8 cellular contexts compared by ENCODE assay signal in genomic region chr21:45975637-45976409, GRCh38. TPM values are rescaled to one million over a fixed set of nuclear protein-coding genes. Genes with fewer than 3 reads are reported as not detected.
DNase-seq lines count a peak whose midpoint lies in the region; ATAC-seq and TF ChIP-seq lines count a peak whose summit lies in the region.
"Not testable (repeated sequence)": the region's sequence is repeated elsewhere in the genome, so short reads cannot be mapped to it uniquely, and the experiment has no call there.

No MANE protein-coding gene starts in this region.

- not testable (repeated sequence) for H3K9ac ChIP-seq in Loucy (ENCODE audit: low read depth, low read length, poor library complexity, severe bottlenecking); mucosa of rectum (ENCODE audit: low read depth in 1 of 2, low read length in 2 of 2)

- not testable (repeated sequence) for H3K36me3 Mint-ChIP-seq in CD8-positive, alpha-beta T cell; activated CD8-positive, alpha-beta T cell treated with anti-CD3 and anti-CD28 coated beads for 36 hours (ENCODE audit: low read depth); central memory CD8-positive, alpha-beta T cell (ENCODE audit: insufficient read depth)

- not testable (repeated sequence) for H3K4me3 ChIP-seq in CD8-positive, alpha-beta T cell (ENCODE audit: low read depth, low read length); Loucy (ENCODE audit: low read length, poor library complexity, severe bottlenecking); heart right ventricle; mucosa of rectum (ENCODE audit: low read length in 2 of 2); prostate gland; thoracic aorta

- H3K9me3 ChIP-seq in CD8-positive, alpha-beta T cell (ENCODE audit: low read length); Loucy (ENCODE audit: insufficient read depth, low read depth, low read length); heart right ventricle; mucosa of rectum (ENCODE audit: control insufficient read depth in 2 of 2, low read length in 2 of 2); prostate gland; thoracic aorta: not testable (repeated sequence)

- H3K4me2 ChIP-seq in Loucy (ENCODE audit: low read depth, low read length, poor library complexity, severe bottlenecking): peak overlapping the region; percentile 81

- POLR2A ChIA-PET in CD8-positive, alpha-beta T cell (lab: Charles Lee); activated CD8-positive, alpha-beta T cell treated with anti-CD3 and anti-CD28 coated beads for 36 hours (lab: Charles Lee): not testable (repeated sequence)

- not testable (repeated sequence) for H4K20me1 ChIP-seq in Loucy (ENCODE audit: insufficient read depth, low read length, poor library complexity, severe bottlenecking)

- H3K27me3 Mint-ChIP-seq in CD8-positive, alpha-beta T cell (ENCODE audit: low read depth): peaks cover 16% of the 10 kb centered on the region
- H3K27me3 Mint-ChIP-seq in activated CD8-positive, alpha-beta T cell treated with anti-CD3 and anti-CD28 coated beads for 36 hours: peaks cover 15% of the 10 kb centered on the region
- peaks cover 19% of the 10 kb centered on the region for H3K27me3 Mint-ChIP-seq in central memory CD8-positive, alpha-beta T cell

- H3K27me3 ChIP-seq in CD8-positive, alpha-beta T cell (ENCODE audit: insufficient read depth, low read length); Loucy (ENCODE audit: insufficient read depth, low read length, poor library complexity, severe bottlenecking); prostate gland (replicated peaks; ENCODE audit: insufficient read depth); thoracic aorta (replicated peaks; ENCODE audit: insufficient read depth): not testable (repeated sequence)
- H3K27me3 ChIP-seq in heart right ventricle: peaks cover 0 to 54% (median 0%) of the 10 kb centered on the region in 7 donors
- H3K27me3 ChIP-seq in mucosa of rectum (ENCODE audit: control insufficient read depth in 2 of 2, insufficient read depth in 2 of 2, low read length in 2 of 2): peaks cover 28 to 32% of the 10 kb centered on the region in 2 donors

- H3K27ac Mint-ChIP-seq in CD8-positive, alpha-beta T cell; activated CD8-positive, alpha-beta T cell treated with anti-CD3 and anti-CD28 coated beads for 36 hours: not testable (repeated sequence)
- H3K27ac Mint-ChIP-seq in central memory CD8-positive, alpha-beta T cell (ENCODE audit: low read depth): peak overlapping the region; percentile 92

- TF ChIP-seq POLR2A in prostate gland (IDR thresholded peaks at IDR 0.05): not testable (repeated sequence)

- intact Hi-C loops in CD8-positive, alpha-beta T cell (cut with DNase I, micrococcal nuclease): loop anchor here in 1 of 2 experiments (2.0 to 10.0 kb wide), 2 partner anchors 167 to 309 kb away; partner anchors contain the start of genes MCM3AP and YBEY
- intact Hi-C loops in activated CD8-positive, alpha-beta T cell treated with anti-CD3 and anti-CD28 coated beads for 36 hours (cut with micrococcal nuclease): loop anchor here (10.0 kb wide), 1 partner anchor 79 kb away; no protein-coding TSS in a partner anchor
- intact Hi-C loops in heart right ventricle (cut with DNase I) (loop anchor here in 3 of 10 donors (10.0 kb wide), 3 partner anchors 119 to 479 kb away; partner anchors contain the start of genes COL6A2 (in 1 of the 3) and DIP2A (in 1 of the 3)), prostate gland (cut with DNase I) (loop anchor here (10.0 kb wide), 1 partner anchor 349 kb away; the partner anchor contains the start of genes C21orf58 and PCNT)

- H3K27ac ChIP-seq in CD8-positive, alpha-beta T cell (ENCODE audit: low read depth, low read length): not testable (repeated sequence)
- peak overlapping the region in 9 of 10 donors; percentile 93 to 99 (median 97) for H3K27ac ChIP-seq in heart right ventricle
- peak overlapping the region; percentile 81 to 88 for H3K27ac ChIP-seq in mucosa of rectum (ENCODE audit: low read depth in 2 of 2, low read length in 2 of 2)
- peak overlapping the region; percentile 79 to 82 for H3K27ac ChIP-seq in prostate gland
- H3K27ac ChIP-seq in thoracic aorta: peak overlapping the region; percentile 96 to 98

- not testable (repeated sequence) for H3K9me2 ChIP-seq in Loucy (replicated peaks; ENCODE audit: low read depth, low read length)

- H3K4me1 ChIP-seq in CD8-positive, alpha-beta T cell (ENCODE audit: insufficient read depth, low read length): peaks cover 32% of the 10 kb centered on the region
- H3K4me1 ChIP-seq in Loucy (ENCODE audit: insufficient read depth, low read length, poor library complexity, severe bottlenecking) (peaks cover 51% of the 10 kb centered on the region), heart right ventricle (peaks cover 17 to 72% (median 56%) of the 10 kb centered on the region in 9 donors), mucosa of rectum (ENCODE audit: control insufficient read depth in 2 of 2, insufficient read depth in 2 of 2, low read length in 2 of 2) (peaks cover 17 to 27% of the 10 kb centered on the region in 2 donors), thoracic aorta (ENCODE audit: control insufficient read depth in 1 of 2, low read depth in 2 of 2) (peaks cover 17 to 56% of the 10 kb centered on the region in 2 donors)
- not testable (repeated sequence) for H3K4me1 ChIP-seq in prostate gland (replicated peaks)

- TF ChIP-seq CTCF in CD8-positive, alpha-beta T cell (IDR thresholded peaks at IDR 0.05); Loucy (conservative IDR thresholded peaks at IDR 0.05; ENCODE audit: low read length); activated CD8-positive, alpha-beta T cell treated with anti-CD3 and anti-CD28 coated beads for 36 hours (IDR thresholded peaks at IDR 0.05); heart right ventricle (IDR thresholded peaks at IDR 0.05); prostate gland (IDR thresholded peaks at IDR 0.05); thoracic aorta (IDR thresholded peaks at IDR 0.05): not testable (repeated sequence)

- not testable (repeated sequence) for DNase-seq in CD8-positive, alpha-beta T cell; activated CD8-positive, alpha-beta T cell treated with anti-CD3 and anti-CD28 coated beads for 36 hours; central memory CD8-positive, alpha-beta T cell (ENCODE audit: low spot score in 2 of 2); heart right ventricle; prostate gland (ENCODE audit: low spot score); thoracic aorta (ENCODE audit: low spot score)

- CTCF ChIA-PET in CD8-positive, alpha-beta T cell (lab: Charles Lee); activated CD8-positive, alpha-beta T cell treated with anti-CD3 and anti-CD28 coated beads for 36 hours (lab: Charles Lee): not testable (repeated sequence)

- peaks cover 15% of the 10 kb centered on the region for H3K4me1 Mint-ChIP-seq in CD8-positive, alpha-beta T cell (ENCODE audit: low read depth)
- H3K4me1 Mint-ChIP-seq in activated CD8-positive, alpha-beta T cell treated with anti-CD3 and anti-CD28 coated beads for 36 hours (ENCODE audit: low read depth): peaks cover 30% of the 10 kb centered on the region
- H3K4me1 Mint-ChIP-seq in central memory CD8-positive, alpha-beta T cell: peaks cover 16% of the 10 kb centered on the region

- not testable (repeated sequence) for ATAC-seq in CD8-positive, alpha-beta T cell; activated CD8-positive, alpha-beta T cell treated with anti-CD3 and anti-CD28 coated beads for 36 hours; central memory CD8-positive, alpha-beta T cell (replicated peaks; ENCODE audit: extremely low read depth, poor library complexity, severe bottlenecking); heart right ventricle; thoracic aorta (ENCODE audit: insufficient number of reproducible peaks, low FRiP score, low read depth)

- 65 to 76% methylated on average over 11 to 15 of the region's 15 CpGs for WGBS in heart right ventricle, 2 donors
- 60% methylated on average over 15 of the region's 15 CpGs for WGBS in prostate gland

- H3F3A ChIP-seq in Loucy (ENCODE audit: low read depth): not testable (repeated sequence)

- peak overlapping the region; percentile 33 for H3K4me3 Mint-ChIP-seq in CD8-positive, alpha-beta T cell
- H3K4me3 Mint-ChIP-seq in activated CD8-positive, alpha-beta T cell treated with anti-CD3 and anti-CD28 coated beads for 36 hours: peak overlapping the region; percentile 7
- H3K4me3 Mint-ChIP-seq in central memory CD8-positive, alpha-beta T cell: peak overlapping the region; percentile 81

- H3K79me2 ChIP-seq in Loucy (ENCODE audit: insufficient read depth, low read length): not testable (repeated sequence)

- not testable (repeated sequence) for H3K36me3 ChIP-seq in CD8-positive, alpha-beta T cell (ENCODE audit: insufficient read depth, low read length); Loucy (ENCODE audit: insufficient read depth, low read length); heart right ventricle; mucosa of rectum (ENCODE audit: control insufficient read depth in 2 of 2, insufficient read depth in 2 of 2, low read length in 2 of 2); prostate gland; thoracic aorta

- H3K9me3 Mint-ChIP-seq in CD8-positive, alpha-beta T cell; activated CD8-positive, alpha-beta T cell treated with anti-CD3 and anti-CD28 coated beads for 36 hours; central memory CD8-positive, alpha-beta T cell: not testable (repeated sequence)

- H2AFZ ChIP-seq in Loucy (ENCODE audit: low read length): not testable (repeated sequence)

RNA-seq across cellular contexts. Expression of gene COL6A1, which starts 5.7 kb away (rescaled TPM):
- 10 to 100 TPM; 15.2 to 16.5 TPM for total RNA-seq in CD8-positive, alpha-beta T cell
- total RNA-seq in activated CD8-positive, alpha-beta T cell treated with anti-CD3 and anti-CD28 coated beads for 36 hours: 1 to 10 TPM; 4.1 to 5.2 TPM
- total RNA-seq in heart right ventricle (100 to 1,000 TPM in 5 of 10 donors, 10 to 100 TPM in 5; 71.9 to 260 (median 100) TPM), prostate gland (100 to 1,000 TPM; 163 to 265 TPM), thoracic aorta (1,000 to 10,000 TPM in 1 of 2 donors, 100 to 1,000 TPM in 1; 814 to 1,189 TPM)
- polyA plus RNA-seq in heart right ventricle: 100 to 1,000 TPM; 209 to 388 TPM

Comparison
In these comparisons a context has a peak if more than half of its experiments do, and no peak if none do; other contexts are left out.
1. H3K4me3 Mint-ChIP-seq: peak in every context shown above with its lines; median percentile 81 in central memory CD8-positive, alpha-beta T cell; 33 in CD8-positive, alpha-beta T cell; 7 in activated CD8-positive, alpha-beta T cell treated with anti-CD3 and anti-CD28 coated beads for 36 hours.
2. RNA of gene COL6A1, which starts 5.7 kb away (total RNA-seq): 814 to 1,189 TPM in thoracic aorta, 163 to 265 TPM in prostate gland and 71.9 to 260 TPM in heart right ventricle; 15.2 to 16.5 TPM in CD8-positive, alpha-beta T cell and 4.1 to 5.2 TPM in activated CD8-positive, alpha-beta T cell treated with anti-CD3 and anti-CD28 coated beads for 36 hours; every median in the first group is over 4 times any median in the second.